1 cellular context compared by ENCODE assay signal in genomic region chr11:76232026-76232665, GRCh38.
TF ChIP-seq lines count a peak whose summit lies in the region.

No MANE protein-coding gene starts in this region.

TF ChIP-seq in HEK293, 187 proteins besides CTCF, POLR2A, EP300 and RAD21 (continued from another document):
- TF ChIP-seq AEBP2 (tag by site-specific recombination; IDR thresholded peaks at IDR 0.05; ENCODE audit: borderline replicate concordance) (no peak), ZNF837 (tag by site-specific recombination; IDR thresholded peaks at IDR 0.05) (no peak), WT1 (tag by site-specific recombination; IDR thresholded peaks at IDR 0.05) (no peak), TCF7L2 (IDR thresholded peaks at IDR 0.05; ENCODE audit: borderline replicate concordance, low read depth, low read length) (peak; percentile 30; the same call in 1 of the 2 replicates), ZNF530 (tag by site-specific recombination; IDR thresholded peaks at IDR 0.05; ENCODE audit: low read depth) (no peak), PRDM4 (tag by site-specific recombination; IDR thresholded peaks at IDR 0.05) (peak; percentile 36; the same call in 1 of the 2 replicates)
